ENCODE assay signal across 1 cellular context in the genomic region with DNA sequence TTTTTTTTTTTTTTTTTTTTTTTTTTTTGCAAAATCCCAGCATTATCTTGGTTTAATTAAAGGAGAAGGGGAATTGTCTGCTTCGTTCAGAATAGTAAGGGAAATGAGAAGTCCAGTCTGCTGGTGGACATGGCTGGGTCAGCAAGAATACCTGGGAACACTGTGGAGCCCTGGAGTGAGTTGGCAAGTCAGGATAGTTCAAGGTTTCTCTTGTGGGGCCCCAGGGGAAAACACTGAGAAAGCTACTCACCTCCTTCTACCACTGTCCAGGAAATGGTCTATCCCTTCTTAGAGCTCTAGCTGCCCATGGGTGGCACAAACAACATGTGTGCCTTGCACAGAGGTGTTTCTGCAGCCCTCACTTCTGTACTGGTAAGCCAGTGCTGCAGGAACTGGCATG.
TF ChIP-seq lines count a peak whose summit lies in the region.

No MANE protein-coding gene starts in this region.

TF ChIP-seq in GM23338, 12 proteins besides CTCF, POLR2A, EP300 and RAD21 (continued from another document):
- TF ChIP-seq, protein P1, sequence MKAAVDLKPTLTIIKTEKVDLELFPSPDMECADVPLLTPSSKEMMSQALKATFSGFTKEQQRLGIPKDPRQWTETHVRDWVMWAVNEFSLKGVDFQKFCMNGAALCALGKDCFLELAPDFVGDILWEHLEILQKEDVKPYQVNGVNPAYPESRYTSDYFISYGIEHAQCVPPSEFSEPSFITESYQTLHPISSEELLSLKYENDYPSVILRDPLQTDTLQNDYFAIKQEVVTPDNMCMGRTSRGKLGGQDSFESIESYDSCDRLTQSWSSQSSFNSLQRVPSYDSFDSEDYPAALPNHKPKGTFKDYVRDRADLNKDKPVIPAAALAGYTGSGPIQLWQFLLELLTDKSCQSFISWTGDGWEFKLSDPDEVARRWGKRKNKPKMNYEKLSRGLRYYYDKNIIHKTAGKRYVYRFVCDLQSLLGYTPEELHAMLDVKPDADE (IDR thresholded peaks at IDR 0.05), result no peak
- TF ChIP-seq STAT1 (IDR thresholded peaks at IDR 0.05; ENCODE audit: unreplicated experiment) (no peak), NANOG (IDR thresholded peaks at IDR 0.05; ENCODE audit: borderline replicate concordance) (no peak), CREB1 (CRISPR knock-in tag; IDR thresholded peaks at IDR 0.05; ENCODE audit: low read depth) (no peak)
- TF ChIP-seq, protein P2, sequence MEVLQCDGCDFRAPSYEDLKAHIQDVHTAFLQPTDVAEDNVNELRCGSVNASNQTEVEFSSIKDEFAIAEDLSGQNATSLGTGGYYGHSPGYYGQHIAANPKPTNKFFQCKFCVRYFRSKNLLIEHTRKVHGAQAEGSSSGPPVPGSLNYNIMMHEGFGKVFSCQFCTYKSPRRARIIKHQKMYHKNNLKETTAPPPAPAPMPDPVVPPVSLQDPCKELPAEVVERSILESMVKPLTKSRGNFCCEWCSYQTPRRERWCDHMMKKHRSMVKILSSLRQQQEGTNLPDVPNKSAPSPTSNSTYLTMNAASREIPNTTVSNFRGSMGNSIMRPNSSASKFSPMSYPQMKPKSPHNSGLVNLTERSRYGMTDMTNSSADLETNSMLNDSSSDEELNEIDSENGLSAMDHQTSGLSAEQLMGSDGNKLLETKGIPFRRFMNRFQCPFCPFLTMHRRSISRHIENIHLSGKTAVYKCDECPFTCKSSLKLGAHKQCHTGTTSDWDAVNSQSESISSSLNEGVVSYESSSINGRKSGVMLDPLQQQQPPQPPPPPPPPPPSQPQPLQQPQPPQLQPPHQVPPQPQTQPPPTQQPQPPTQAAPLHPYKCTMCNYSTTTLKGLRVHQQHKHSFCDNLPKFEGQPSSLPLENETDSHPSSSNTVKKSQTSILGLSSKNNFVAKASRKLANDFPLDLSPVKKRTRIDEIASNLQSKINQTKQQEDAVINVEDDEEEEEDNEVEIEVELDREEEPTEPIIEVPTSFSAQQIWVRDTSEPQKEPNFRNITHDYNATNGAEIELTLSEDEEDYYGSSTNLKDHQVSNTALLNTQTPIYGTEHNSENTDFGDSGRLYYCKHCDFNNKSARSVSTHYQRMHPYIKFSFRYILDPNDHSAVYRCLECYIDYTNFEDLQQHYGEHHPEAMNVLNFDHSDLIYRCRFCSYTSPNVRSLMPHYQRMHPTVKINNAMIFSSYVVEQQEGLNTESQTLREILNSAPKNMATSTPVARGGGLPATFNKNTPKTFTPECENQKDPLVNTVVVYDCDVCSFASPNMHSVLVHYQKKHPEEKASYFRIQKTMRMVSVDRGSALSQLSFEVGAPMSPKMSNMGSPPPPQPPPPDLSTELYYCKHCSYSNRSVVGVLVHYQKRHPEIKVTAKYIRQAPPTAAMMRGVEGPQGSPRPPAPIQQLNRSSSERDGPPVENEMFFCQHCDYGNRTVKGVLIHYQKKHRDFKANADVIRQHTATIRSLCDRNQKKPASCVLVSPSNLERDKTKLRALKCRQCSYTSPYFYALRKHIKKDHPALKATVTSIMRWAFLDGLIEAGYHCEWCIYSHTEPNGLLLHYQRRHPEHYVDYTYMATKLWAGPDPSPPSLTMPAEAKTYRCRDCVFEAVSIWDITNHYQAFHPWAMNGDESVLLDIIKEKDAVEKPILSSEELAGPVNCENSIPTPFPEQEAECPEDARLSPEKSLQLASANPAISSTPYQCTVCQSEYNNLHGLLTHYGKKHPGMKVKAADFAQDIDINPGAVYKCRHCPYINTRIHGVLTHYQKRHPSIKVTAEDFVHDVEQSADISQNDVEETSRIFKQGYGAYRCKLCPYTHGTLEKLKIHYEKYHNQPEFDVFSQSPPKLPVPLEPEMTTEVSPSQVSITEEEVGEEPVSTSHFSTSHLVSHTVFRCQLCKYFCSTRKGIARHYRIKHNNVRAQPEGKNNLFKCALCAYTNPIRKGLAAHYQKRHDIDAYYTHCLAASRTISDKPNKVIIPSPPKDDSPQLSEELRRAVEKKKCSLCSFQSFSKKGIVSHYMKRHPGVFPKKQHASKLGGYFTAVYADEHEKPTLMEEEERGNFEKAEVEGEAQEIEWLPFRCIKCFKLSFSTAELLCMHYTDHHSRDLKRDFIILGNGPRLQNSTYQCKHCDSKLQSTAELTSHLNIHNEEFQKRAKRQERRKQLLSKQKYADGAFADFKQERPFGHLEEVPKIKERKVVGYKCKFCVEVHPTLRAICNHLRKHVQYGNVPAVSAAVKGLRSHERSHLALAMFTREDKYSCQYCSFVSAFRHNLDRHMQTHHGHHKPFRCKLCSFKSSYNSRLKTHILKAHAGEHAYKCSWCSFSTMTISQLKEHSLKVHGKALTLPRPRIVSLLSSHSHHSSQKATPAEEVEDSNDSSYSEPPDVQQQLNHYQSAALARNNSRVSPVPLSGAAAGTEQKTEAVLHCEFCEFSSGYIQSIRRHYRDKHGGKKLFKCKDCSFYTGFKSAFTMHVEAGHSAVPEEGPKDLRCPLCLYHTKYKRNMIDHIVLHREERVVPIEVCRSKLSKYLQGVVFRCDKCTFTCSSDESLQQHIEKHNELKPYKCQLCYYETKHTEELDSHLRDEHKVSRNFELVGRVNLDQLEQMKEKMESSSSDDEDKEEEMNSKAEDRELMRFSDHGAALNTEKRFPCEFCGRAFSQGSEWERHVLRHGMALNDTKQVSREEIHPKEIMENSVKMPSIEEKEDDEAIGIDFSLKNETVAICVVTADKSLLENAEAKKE (CRISPR knock-in tag; IDR thresholded peaks at IDR 0.05), result no peak
